ENCODE assay signal across 1 cellular context in the genomic region with DNA sequence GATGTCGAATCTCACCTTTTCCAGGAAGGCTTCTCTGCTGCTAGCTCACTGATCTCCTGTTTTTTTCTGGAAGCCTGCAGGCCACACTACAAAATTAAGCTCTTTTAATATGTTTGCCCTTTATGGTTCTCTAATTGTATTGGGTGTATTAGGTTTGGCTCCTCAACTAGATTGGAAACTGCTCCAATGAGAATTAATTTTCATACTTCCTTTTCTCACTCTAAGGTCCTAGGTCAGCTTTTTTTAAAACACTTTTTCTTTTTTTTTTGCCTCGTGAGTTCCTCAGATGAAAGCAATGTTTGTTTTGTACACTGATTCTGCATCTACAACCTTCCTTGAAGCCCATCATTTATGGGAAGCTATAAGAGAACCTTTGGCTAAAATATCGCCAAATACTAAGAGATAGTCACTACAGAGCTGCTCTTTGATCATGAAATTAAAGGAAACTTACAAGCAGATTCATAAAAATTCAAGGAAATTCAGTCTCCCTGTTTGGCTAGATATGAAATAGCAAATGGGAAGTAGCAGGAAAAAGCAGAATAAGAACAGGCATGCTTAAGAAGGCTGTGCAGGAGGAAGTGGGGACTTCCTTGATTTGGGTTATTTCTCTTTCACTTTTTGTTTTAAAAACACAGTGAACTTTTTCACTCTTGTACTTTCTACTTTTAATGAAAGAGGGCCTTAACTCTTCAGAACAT.
TF ChIP-seq lines count a peak whose summit lies in the region.

No MANE protein-coding gene starts in this region.

TF ChIP-seq in HepG2, 621 proteins besides CTCF, POLR2A, EP300 and RAD21 (continued from another document):
- TF ChIP-seq, protein P1, sequence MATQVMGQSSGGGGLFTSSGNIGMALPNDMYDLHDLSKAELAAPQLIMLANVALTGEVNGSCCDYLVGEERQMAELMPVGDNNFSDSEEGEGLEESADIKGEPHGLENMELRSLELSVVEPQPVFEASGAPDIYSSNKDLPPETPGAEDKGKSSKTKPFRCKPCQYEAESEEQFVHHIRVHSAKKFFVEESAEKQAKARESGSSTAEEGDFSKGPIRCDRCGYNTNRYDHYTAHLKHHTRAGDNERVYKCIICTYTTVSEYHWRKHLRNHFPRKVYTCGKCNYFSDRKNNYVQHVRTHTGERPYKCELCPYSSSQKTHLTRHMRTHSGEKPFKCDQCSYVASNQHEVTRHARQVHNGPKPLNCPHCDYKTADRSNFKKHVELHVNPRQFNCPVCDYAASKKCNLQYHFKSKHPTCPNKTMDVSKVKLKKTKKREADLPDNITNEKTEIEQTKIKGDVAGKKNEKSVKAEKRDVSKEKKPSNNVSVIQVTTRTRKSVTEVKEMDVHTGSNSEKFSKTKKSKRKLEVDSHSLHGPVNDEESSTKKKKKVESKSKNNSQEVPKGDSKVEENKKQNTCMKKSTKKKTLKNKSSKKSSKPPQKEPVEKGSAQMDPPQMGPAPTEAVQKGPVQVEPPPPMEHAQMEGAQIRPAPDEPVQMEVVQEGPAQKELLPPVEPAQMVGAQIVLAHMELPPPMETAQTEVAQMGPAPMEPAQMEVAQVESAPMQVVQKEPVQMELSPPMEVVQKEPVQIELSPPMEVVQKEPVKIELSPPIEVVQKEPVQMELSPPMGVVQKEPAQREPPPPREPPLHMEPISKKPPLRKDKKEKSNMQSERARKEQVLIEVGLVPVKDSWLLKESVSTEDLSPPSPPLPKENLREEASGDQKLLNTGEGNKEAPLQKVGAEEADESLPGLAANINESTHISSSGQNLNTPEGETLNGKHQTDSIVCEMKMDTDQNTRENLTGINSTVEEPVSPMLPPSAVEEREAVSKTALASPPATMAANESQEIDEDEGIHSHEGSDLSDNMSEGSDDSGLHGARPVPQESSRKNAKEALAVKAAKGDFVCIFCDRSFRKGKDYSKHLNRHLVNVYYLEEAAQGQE (IDR thresholded peaks at IDR 0.05; ENCODE audit: borderline replicate concordance in 1 of 2, low read depth in 1 of 2, low read length in 2 of 2), result no peak
- TF ChIP-seq NFE2L2 (IDR thresholded peaks at IDR 0.05; ENCODE audit: low read length), result no peak
- no peak for TF ChIP-seq SMAD9 (CRISPR knock-in tag; IDR thresholded peaks at IDR 0.05)
- no peak for TF ChIP-seq KAT2B (IDR thresholded peaks at IDR 0.05; ENCODE audit: borderline replicate concordance, low read depth, low read length)
- no peak for TF ChIP-seq KLF16 (CRISPR knock-in tag; IDR thresholded peaks at IDR 0.05)
- TF ChIP-seq PPARG (CRISPR knock-in tag; conservative IDR thresholded peaks at IDR 0.05), result no peak
- TF ChIP-seq, protein P2, sequence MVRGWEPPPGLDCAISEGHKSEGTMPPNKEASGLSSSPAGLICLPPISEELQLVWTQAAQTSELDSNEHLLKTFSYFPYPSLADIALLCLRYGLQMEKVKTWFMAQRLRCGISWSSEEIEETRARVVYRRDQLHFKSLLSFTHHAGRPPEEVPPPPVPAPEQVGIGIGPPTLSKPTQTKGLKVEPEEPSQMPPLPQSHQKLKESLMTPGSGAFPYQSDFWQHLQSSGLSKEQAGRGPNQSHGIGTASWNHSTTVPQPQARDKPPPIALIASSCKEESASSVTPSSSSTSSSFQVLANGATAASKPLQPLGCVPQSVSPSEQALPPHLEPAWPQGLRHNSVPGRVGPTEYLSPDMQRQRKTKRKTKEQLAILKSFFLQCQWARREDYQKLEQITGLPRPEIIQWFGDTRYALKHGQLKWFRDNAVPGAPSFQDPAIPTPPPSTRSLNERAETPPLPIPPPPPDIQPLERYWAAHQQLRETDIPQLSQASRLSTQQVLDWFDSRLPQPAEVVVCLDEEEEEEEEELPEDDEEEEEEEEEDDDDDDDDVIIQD (CRISPR knock-in tag; IDR thresholded peaks at IDR 0.05; ENCODE audit: low read depth), result no peak
- TF ChIP-seq NKX3-1 (CRISPR knock-in tag; IDR thresholded peaks at IDR 0.05), result no peak
- TF ChIP-seq NR2C2 (CRISPR knock-in tag; IDR thresholded peaks at IDR 0.05; ENCODE audit: borderline replicate concordance), result no peak
- no peak for TF ChIP-seq ZSCAN20 (CRISPR knock-in tag; IDR thresholded peaks at IDR 0.05; ENCODE audit: borderline replicate concordance)
- TF ChIP-seq REPIN1 (CRISPR knock-in tag; IDR thresholded peaks at IDR 0.05; ENCODE audit: borderline replicate concordance, low read depth), result no peak
- no peak for TF ChIP-seq HOXA3 (CRISPR knock-in tag; IDR thresholded peaks at IDR 0.05)
- no peak for TF ChIP-seq MAF1 (CRISPR knock-in tag; IDR thresholded peaks at IDR 0.05; ENCODE audit: borderline replicate concordance)
- no peak for TF ChIP-seq AGO2 (optimal IDR thresholded peaks at IDR 0.05; ENCODE audit: low read depth, low read length)
- TF ChIP-seq ZSCAN9 (CRISPR knock-in tag; IDR thresholded peaks at IDR 0.05; ENCODE audit: borderline replicate concordance), result no peak
- no peak for TF ChIP-seq ZFP36L2 (CRISPR knock-in tag; IDR thresholded peaks at IDR 0.05)
TF ChIP-seq in HepG2: peak in this region for 0.
